ENCODE assay signal across 13 cellular contexts in genomic region chr2:190119948-190120347, GRCh38. TPM values are rescaled to one million over a fixed set of nuclear protein-coding genes. Genes with fewer than 3 reads are reported as not detected.
DNase-seq lines count a peak whose midpoint lies in the region; ATAC-seq and TF ChIP-seq lines count a peak whose summit lies in the region.
"Had no signal": no experiment of that assay in that cellular context is flagged by ENCODE, and none has a peak within 500 bp of the region (broad histone marks: within the 10 kb centered on the region; RNA-seq: fewer than 3 reads in every experiment).

No MANE protein-coding gene starts in this region.

- H3K27me3 ChIP-seq in left ventricle myocardium inferior (ENCODE audit: low read depth) (no peaks in the 10 kb centered on the region), right atrium auricular region (no peaks in the 10 kb centered on the region), left lung (no peaks in the 10 kb centered on the region), upper lobe of right lung (no peaks in the 10 kb centered on the region)
- H3K27me3 ChIP-seq: BLaER1 had no signal

- no peak for TF ChIP-seq CTCF in left ventricle myocardium inferior (IDR thresholded peaks at IDR 0.05; ENCODE audit: borderline replicate concordance)
- no peak for TF ChIP-seq CTCF in right atrium auricular region (IDR thresholded peaks at IDR 0.05)
- no peak for TF ChIP-seq CTCF in left lung (IDR thresholded peaks at IDR 0.05)
- no peak for TF ChIP-seq CTCF in upper lobe of right lung (IDR thresholded peaks at IDR 0.05)

- POLR2A ChIA-PET in activated naive CD8-positive, alpha-beta T cell treated with anti-CD3 and anti-CD28 coated beads, Interleukin-2, amount 10 ng/mL, durations not matched to agents 7 days and 5 days (lab: Charles Lee) = no interaction called here
- POLR2A ChIA-PET in activated CD4-positive, alpha-beta memory T cell treated with anti-CD3 and anti-CD28 coated beads, Interleukin-2, amount 10 ng/mL, durations not matched to agents 7 days and 5 days (lab: Charles Lee) = no interaction called here

- H3K27ac Mint-ChIP-seq in activated naive CD8-positive, alpha-beta T cell treated with anti-CD3 and anti-CD28 coated beads, Interleukin-2, amount 10 ng/mL, durations not matched to agents 7 days and 5 days = no peak overlapping the region
- no peak overlapping the region for H3K27ac Mint-ChIP-seq in activated CD4-positive, alpha-beta memory T cell treated with anti-CD3 and anti-CD28 coated beads, Interleukin-2, amount 10 ng/mL, durations not matched to agents 7 days and 5 days

- H3K9me3 Mint-ChIP-seq in activated naive CD8-positive, alpha-beta T cell treated with anti-CD3 and anti-CD28 coated beads, Interleukin-2, amount 10 ng/mL, durations not matched to agents 7 days and 5 days = no peaks in the 10 kb centered on the region
- no peaks in the 10 kb centered on the region for H3K9me3 Mint-ChIP-seq in activated CD4-positive, alpha-beta memory T cell treated with anti-CD3 and anti-CD28 coated beads, Interleukin-2, amount 10 ng/mL, durations not matched to agents 7 days and 5 days

- H3K27me3 Mint-ChIP-seq in activated naive CD8-positive, alpha-beta T cell treated with anti-CD3 and anti-CD28 coated beads, Interleukin-2, amount 10 ng/mL, durations not matched to agents 7 days and 5 days = no peaks in the 10 kb centered on the region
- no peaks in the 10 kb centered on the region for H3K27me3 Mint-ChIP-seq in activated CD4-positive, alpha-beta memory T cell treated with anti-CD3 and anti-CD28 coated beads, Interleukin-2, amount 10 ng/mL, durations not matched to agents 7 days and 5 days

- H3K27ac ChIP-seq in left ventricle myocardium inferior (replicated peaks) (no peak overlapping the region), right atrium auricular region (no peak overlapping the region), left lung (no peak overlapping the region), upper lobe of right lung (no peak overlapping the region)
- H3K27ac ChIP-seq: BLaER1 had no signal

- H3K9me3 ChIP-seq in left ventricle myocardium inferior (replicated peaks) = no peaks in the 10 kb centered on the region
- H3K9me3 ChIP-seq in right atrium auricular region = no peaks in the 10 kb centered on the region
- no peaks in the 10 kb centered on the region for H3K9me3 ChIP-seq in left lung
- H3K9me3 ChIP-seq in upper lobe of right lung = no peaks in the 10 kb centered on the region
- H3K9me3 ChIP-seq: BLaER1 had no signal

- H3K4me3 ChIP-seq in left ventricle myocardium inferior (peak overlapping the region; percentile 58), right atrium auricular region (peak overlapping the region in 1 of 2 donors; percentile 39), left lung (peak overlapping the region in 1 of 2 donors; percentile 13), upper lobe of right lung (peak overlapping the region; percentile 36)
- H3K4me3 ChIP-seq: BLaER1 had no signal

- CTCF ChIA-PET in activated CD4-positive, alpha-beta memory T cell treated with anti-CD3 and anti-CD28 coated beads, Interleukin-2, amount 10 ng/mL, durations not matched to agents 7 days and 5 days (lab: Charles Lee) = interaction anchor here (1.3 kb wide), 1 partner anchor 30 kb away, joined by 3 read pairs; no protein-coding TSS in a partner anchor

- H3K36me3 Mint-ChIP-seq in activated naive CD8-positive, alpha-beta T cell treated with anti-CD3 and anti-CD28 coated beads, Interleukin-2, amount 10 ng/mL, durations not matched to agents 7 days and 5 days = no peaks in the 10 kb centered on the region
- H3K36me3 Mint-ChIP-seq in activated CD4-positive, alpha-beta memory T cell treated with anti-CD3 and anti-CD28 coated beads, Interleukin-2, amount 10 ng/mL, durations not matched to agents 7 days and 5 days (ENCODE audit: low read depth) = no peaks in the 10 kb centered on the region

- H3K4me1 ChIP-seq in left ventricle myocardium inferior (peaks cover 8% of the 10 kb centered on the region), right atrium auricular region (no peaks in the 10 kb centered on the region), left lung (no peaks in the 10 kb centered on the region), upper lobe of right lung (no peaks in the 10 kb centered on the region)
- H3K4me1 ChIP-seq: BLaER1 had no signal

- no peak for ATAC-seq in activated naive CD8-positive, alpha-beta T cell treated with anti-CD3 and anti-CD28 coated beads, Interleukin-2, amount 10 ng/mL, durations not matched to agents 7 days and 5 days (ENCODE audit: low read depth)
- ATAC-seq in left lung (peak; percentile 30), upper lobe of right lung (no peak), HG02678 (IDR thresholded peaks at IDR 0.05; ENCODE audit: unreplicated experiment) (no peak)

- H3K4me1 Mint-ChIP-seq in activated naive CD8-positive, alpha-beta T cell treated with anti-CD3 and anti-CD28 coated beads, Interleukin-2, amount 10 ng/mL, durations not matched to agents 7 days and 5 days = peaks cover 5% of the 10 kb centered on the region
- no peaks in the 10 kb centered on the region for H3K4me1 Mint-ChIP-seq in activated CD4-positive, alpha-beta memory T cell treated with anti-CD3 and anti-CD28 coated beads, Interleukin-2, amount 10 ng/mL, durations not matched to agents 7 days and 5 days

- H3K36me3 ChIP-seq in left ventricle myocardium inferior = no peaks in the 10 kb centered on the region
- H3K36me3 ChIP-seq in right atrium auricular region = no peaks in the 10 kb centered on the region
- H3K36me3 ChIP-seq in left lung = no peaks in the 10 kb centered on the region
- H3K36me3 ChIP-seq in upper lobe of right lung = no peaks in the 10 kb centered on the region
- H3K36me3 ChIP-seq: BLaER1 had no signal

- no peak for DNase-seq in left ventricle myocardium inferior
- no peak for DNase-seq in right atrium auricular region (ENCODE audit: low spot score)
- no peak for DNase-seq in activated naive CD8-positive, alpha-beta T cell treated with anti-CD3 and anti-CD28 coated beads, Interleukin-2, amount 10 ng/mL, durations not matched to agents 7 days and 5 days
- peak in 1 of 2 donors; percentile 43 for DNase-seq in left lung
- no peak for DNase-seq in upper lobe of right lung
- no peak for DNase-seq in activated CD4-positive, alpha-beta memory T cell treated with anti-CD3 and anti-CD28 coated beads, Interleukin-2, amount 10 ng/mL, durations not matched to agents 7 days and 5 days
- no peak for DNase-seq in effector CD4-positive, alpha-beta T cell
- DNase-seq: activated effector memory CD4-positive, alpha-beta T cell treated with Interleukin-2 at 50 U/mL for 16 hours; NCI-H1105; NCI-H524 treated with DMSO at 0.1 percent for 48 hours had no signal

- intact Hi-C loops in left ventricle myocardium inferior (cut with micrococcal nuclease) = no loop called here
- intact Hi-C loops in left lung (cut with DNase I) = no loop called here
- intact Hi-C loops in upper lobe of right lung (cut with DNase I) = no loop called here

- H3K4me3 Mint-ChIP-seq in activated naive CD8-positive, alpha-beta T cell treated with anti-CD3 and anti-CD28 coated beads, Interleukin-2, amount 10 ng/mL, durations not matched to agents 7 days and 5 days = peak overlapping the region; percentile 44
- no peak overlapping the region for H3K4me3 Mint-ChIP-seq in activated CD4-positive, alpha-beta memory T cell treated with anti-CD3 and anti-CD28 coated beads, Interleukin-2, amount 10 ng/mL, durations not matched to agents 7 days and 5 days

RNA-seq across cellular contexts. Expression of gene MSTN, which starts 57.4 kb away (rescaled TPM):
- total RNA-seq in left ventricle myocardium inferior (not detected), right atrium auricular region (under 1 TPM; 0.12 to 0.19 TPM), left lung (under 1 TPM in 1 of 2 donors, not detected in 1; 0.12 TPM), upper lobe of right lung (not detected)
- total RNA-seq in activated naive CD8-positive, alpha-beta T cell treated with anti-CD3 and anti-CD28 coated beads, Interleukin-2, amount 10 ng/mL, durations not matched to agents 7 days and 5 days = not detected
- total RNA-seq in activated CD4-positive, alpha-beta memory T cell treated with anti-CD3 and anti-CD28 coated beads, Interleukin-2, amount 10 ng/mL, durations not matched to agents 7 days and 5 days = not detected
- total RNA-seq: kidney epithelial cell had no signal
